In genomic region chr7:32037650-32038198, GRCh38 we compare ENCODE assay signal across 14 cellular contexts. TPM values are rescaled to one million over a fixed set of nuclear protein-coding genes. Genes with fewer than 3 reads are reported as not detected.
DNase-seq lines count a peak whose midpoint lies in the region; ATAC-seq and TF ChIP-seq lines count a peak whose summit lies in the region.
"Had no signal": no experiment of that assay in that cellular context is flagged by ENCODE, and none has a peak within 500 bp of the region (broad histone marks: within the 10 kb centered on the region; RNA-seq: fewer than 3 reads in every experiment).

No MANE protein-coding gene starts in this region.

- peak; percentile 72 for DNase-seq in GM12865 (ENCODE audit: low read depth)
- DNase-seq in cerebellum (ENCODE audit: low spot score) = no peak
- no peak for DNase-seq in activated CD8-positive, alpha-beta memory T cell treated with anti-CD3 and anti-CD28 coated beads, Interleukin-2, amount 50 U/mL, for 4 hours
- no peak for DNase-seq in caudate nucleus (lab: John Stamatoyannopoulos, UW)
- no peak for DNase-seq in RPMI8226
- DNase-seq: ACHN; activated CD4-positive, alpha-beta T cell treated with anti-CD3 and anti-CD28 coated beads for 1 hour had no signal

- no peak overlapping the region for H3K27ac ChIP-seq in caudate nucleus (ENCODE audit: low read depth, low read length)
- H3K27ac ChIP-seq: epithelial cell of prostate, parathyroid adenoma had no signal

- no peak for TF ChIP-seq CTCF in GM12865 (IDR thresholded peaks at IDR 0.05; ENCODE audit: insufficient read depth, low read depth, low read length, missing control alignments)

- ATAC-seq in GM19395 (IDR thresholded peaks at IDR 0.05; ENCODE audit: unreplicated experiment) (peak; percentile 87), HG02678 (IDR thresholded peaks at IDR 0.05; ENCODE audit: unreplicated experiment) (peak; percentile 86), HG03354 (IDR thresholded peaks at IDR 0.05; ENCODE audit: poor library complexity, severe bottlenecking, unreplicated experiment) (peak; percentile 82)

- no peak overlapping the region for H3K4me3 ChIP-seq in GM12865 (ENCODE audit: low read depth, low read length)

RNA-seq across cellular contexts. Expression of gene PDE1C, which starts 32.5 kb away (rescaled TPM):
- total RNA-seq in cerebellum = 122 TPM
- total RNA-seq: bronchial epithelial cell, HT-29 had no signal
